ENCODE assay signal across 8 cellular contexts in genomic region chr3:13657660-13658435, GRCh38.
DNase-seq lines count a peak whose midpoint lies in the region; ATAC-seq and TF ChIP-seq lines count a peak whose summit lies in the region.

No MANE protein-coding gene starts in this region.

- H3K27ac Mint-ChIP-seq in brain: peak overlapping the region in 2 of 5 experiments; percentile 52 to 63

- ATAC-seq in HG03521 (IDR thresholded peaks at IDR 0.05; ENCODE audit: unreplicated experiment): peak; percentile 71
- ATAC-seq in HG03097 (IDR thresholded peaks at IDR 0.05; ENCODE audit: low FRiP score, unreplicated experiment): no peak

- H3K27me3 Mint-ChIP-seq in brain: peaks cover 18% of the 10 kb centered on the region

- TF ChIP-seq CTCF in GM12872 (IDR thresholded peaks at IDR 0.05; ENCODE audit: insufficient read depth, low read depth, low read length) (peak; percentile 90), brain (conservative IDR thresholded peaks at IDR 0.05) (peak; percentile 86 to 96)

- DNase-seq in 8988T (peak; percentile 99), T1000 (lab: John Stamatoyannopoulos, UW) (peak; percentile 10), islet precursor cell (peak; percentile 79)
- DNase-seq in stimulated activated CD4-positive, alpha-beta T cell treated with anti-CD3 and anti-CD28 coated beads, Interleukin-1b, Interleukin-23, amount 100 ng/mL, for 48 hours: peak; percentile 64

- H3K4me1 Mint-ChIP-seq in brain: peaks cover 55% of the 10 kb centered on the region

- H3K9me3 Mint-ChIP-seq in brain: peaks cover 0 to 4% (median 3%) of the 10 kb centered on the region in 5 experiments

- no peaks in the 10 kb centered on the region for H3K36me3 Mint-ChIP-seq in brain

- H3K4me3 Mint-ChIP-seq in brain: peak overlapping the region in 3 of 5 experiments; percentile 3 to 51 (median 29)

Comparison
In these comparisons a context has a peak if more than half of its experiments do, and no peak if none do; other contexts are left out.
1. DNase-seq: peak in every context shown above with its lines; median percentile 99 in 8988T; 79 in islet precursor cell; 64 in stimulated activated CD4-positive, alpha-beta T cell treated with anti-CD3 and anti-CD28 coated beads, Interleukin-1b, Interleukin-23, amount 100 ng/mL, for 48 hours; 10 in T1000.